ENCODE assay signal across 13 cellular contexts in the genomic region with DNA sequence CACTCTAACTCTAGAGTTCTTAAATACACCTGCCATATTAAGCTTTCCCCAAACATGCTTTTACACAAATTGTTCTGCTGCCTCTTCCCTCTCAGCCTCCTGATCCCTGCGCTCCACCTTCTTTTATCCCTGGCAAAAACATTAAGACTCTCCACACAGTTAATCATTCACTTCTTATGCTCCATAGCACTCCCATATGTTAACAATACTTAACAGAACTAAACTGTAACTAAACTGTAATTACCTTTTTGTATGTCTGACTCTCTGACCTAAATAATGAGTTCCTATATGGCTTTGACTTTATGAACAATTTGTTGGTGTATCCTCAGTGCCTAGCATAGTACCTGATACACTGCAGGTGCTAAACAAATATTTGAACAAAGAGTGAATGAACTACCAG.
"Had no signal": no experiment of that assay in that cellular context is flagged by ENCODE, and none has a peak within 500 bp of the region (broad histone marks: within the 10 kb centered on the region; RNA-seq: fewer than 3 reads in every experiment).

No MANE protein-coding gene starts in this region.

- H3K4me3 Mint-ChIP-seq: activated CD4-positive, alpha-beta memory T cell treated with anti-CD3 and anti-CD28 coated beads for 36 hours; activated naive CD8-positive, alpha-beta T cell treated with anti-CD3 and anti-CD28 coated beads, Interleukin-2, amount 10 ng/mL, durations not matched to agents 7 days and 5 days; T-helper 2 cell treated with Interferon-gamma antibody and Interleukin-4, amounts not matched to agents 5 μg/mL and 100 μg/mL, for 36 hours had no signal

- H3K36me3 ChIP-seq: breast epithelium had no signal

- H3K4me3 ChIP-seq: breast epithelium, esophagus squamous epithelium, tibial nerve had no signal

- H3K4me1 ChIP-seq: breast epithelium, esophagus squamous epithelium, tibial nerve had no signal

- H3K27me3 Mint-ChIP-seq: activated CD4-positive, alpha-beta memory T cell treated with anti-CD3 and anti-CD28 coated beads for 36 hours; activated naive CD8-positive, alpha-beta T cell treated with anti-CD3 and anti-CD28 coated beads, Interleukin-2, amount 10 ng/mL, durations not matched to agents 7 days and 5 days had no signal

- ATAC-seq: left lobe of liver had no signal

- DNase-seq: activated CD4-positive, alpha-beta memory T cell treated with anti-CD3 and anti-CD28 coated beads for 36 hours; activated CD4-positive, CD25-positive, alpha-beta regulatory T cell treated with anti-CD3 and anti-CD28 coated beads, Interleukin-2, amount 50 U/mL, for 72 hours; activated CD8-positive, alpha-beta memory T cell treated with anti-CD3 and anti-CD28 coated beads, Interleukin-2, amount 50 U/mL, for 48 hours; activated naive CD8-positive, alpha-beta T cell treated with anti-CD3 and anti-CD28 coated beads, Interleukin-2, amount 10 ng/mL, durations not matched to agents 7 days and 5 days; aorta; esophagus squamous epithelium; foreskin fibroblast; mesenchymal stem cell had no signal

- H3K4me1 Mint-ChIP-seq: activated naive CD8-positive, alpha-beta T cell treated with anti-CD3 and anti-CD28 coated beads, Interleukin-2, amount 10 ng/mL, durations not matched to agents 7 days and 5 days had no signal

- H3K27ac ChIP-seq: breast epithelium, esophagus squamous epithelium, tibial nerve had no signal

- H3K9me3 Mint-ChIP-seq: activated T-helper 2 cell treated with anti-CD3 and anti-CD28 coated beads, Interferon-gamma antibody, Interleukin-2, Interleukin-4, amounts not matched to agents 10 μg/mL and 5 μg/mL and 100 μg/mL, durations not matched to agents 14 hours and 24 hours and 36 hours; T-helper 2 cell treated with Interferon-gamma antibody and Interleukin-4, amounts not matched to agents 5 μg/mL and 100 μg/mL, for 36 hours had no signal

- H3K27me3 ChIP-seq: breast epithelium, esophagus squamous epithelium, tibial nerve had no signal

- H3K27ac Mint-ChIP-seq: activated CD4-positive, alpha-beta memory T cell treated with anti-CD3 and anti-CD28 coated beads for 36 hours; activated naive CD8-positive, alpha-beta T cell treated with anti-CD3 and anti-CD28 coated beads, Interleukin-2, amount 10 ng/mL, durations not matched to agents 7 days and 5 days; activated T-helper 2 cell treated with anti-CD3 and anti-CD28 coated beads, Interferon-gamma antibody, Interleukin-2, Interleukin-4, amounts not matched to agents 10 μg/mL and 5 μg/mL and 100 μg/mL, durations not matched to agents 14 hours and 24 hours and 36 hours; T-helper 2 cell treated with Interferon-gamma antibody and Interleukin-4, amounts not matched to agents 5 μg/mL and 100 μg/mL, for 36 hours had no signal

- H3K9me3 ChIP-seq: breast epithelium, esophagus squamous epithelium, tibial nerve had no signal
